17 cellular contexts compared by ENCODE assay signal in genomic region chr7:5143106-5143505, GRCh38. TPM values are rescaled to one million over a fixed set of nuclear protein-coding genes. Genes with fewer than 3 reads are reported as not detected.
A peak's percentile ranks its signal among the peaks of the same experiment; 100 is the strongest.
DNase-seq lines count a peak whose midpoint lies in the region; ATAC-seq and TF ChIP-seq lines count a peak whose summit lies in the region.
"Had no signal": no experiment of that assay in that cellular context is flagged by ENCODE, and none has a peak within 500 bp of the region (broad histone marks: within the 10 kb centered on the region; RNA-seq: fewer than 3 reads in every experiment).

No MANE protein-coding gene starts in this region.

- H3K27me3 ChIP-seq in CD8-positive, alpha-beta T cell (ENCODE audit: insufficient read depth, low read length) = no peaks in the 10 kb centered on the region
- H3K27me3 ChIP-seq in smooth muscle cell (ENCODE audit: low read depth) (no peaks in the 10 kb centered on the region), mesendoderm (ENCODE audit: insufficient read depth, low read length, poor library complexity) (no peaks in the 10 kb centered on the region)

- no peak overlapping the region for H2BK5ac ChIP-seq in mesendoderm (ENCODE audit: low read length)

- H2BK120ac ChIP-seq in mesendoderm (ENCODE audit: low read depth, low read length) = no peak overlapping the region

- H3K23ac ChIP-seq in mesendoderm (ENCODE audit: low read length) = no peak overlapping the region

- no peak overlapping the region for H2AK5ac ChIP-seq in mesendoderm (ENCODE audit: low read length)

- H3K56ac ChIP-seq in mesendoderm (ENCODE audit: low read length) = no peak overlapping the region

- no peak for TF ChIP-seq CTCF in CD8-positive, alpha-beta T cell (IDR thresholded peaks at IDR 0.05)
- no peak for TF ChIP-seq CTCF in smooth muscle cell (IDR thresholded peaks at IDR 0.05; ENCODE audit: borderline replicate concordance, insufficient read depth, poor library complexity, severe bottlenecking)

- no peak overlapping the region for H3K9ac ChIP-seq in smooth muscle cell (ENCODE audit: low read depth)
- H3K9ac ChIP-seq in mesendoderm (ENCODE audit: low read length) = no peak overlapping the region

- H3K79me2 ChIP-seq in smooth muscle cell (ENCODE audit: low read depth) (no peaks in the 10 kb centered on the region), mesendoderm (ENCODE audit: control insufficient read depth, insufficient read depth, low read length) (no peaks in the 10 kb centered on the region)

- no peaks in the 10 kb centered on the region for H3K36me3 ChIP-seq in CD8-positive, alpha-beta T cell (ENCODE audit: insufficient read depth, low read length)
- H3K36me3 ChIP-seq in smooth muscle cell (ENCODE audit: low read depth) (no peaks in the 10 kb centered on the region), mesendoderm (ENCODE audit: control insufficient read depth, insufficient read depth, low read length) (no peaks in the 10 kb centered on the region)
- H3K36me3 ChIP-seq: left lung, spleen had no signal

- ATAC-seq in CD8-positive, alpha-beta T cell = peak; percentile 68
- ATAC-seq in activated T-cell treated with anti-CD3 and anti-CD28 coated beads, Interleukin-2, amount 50 U/mL, for 72 hours (replicated peaks in 1 of 2) = peak; percentile 69 to 72
- ATAC-seq in naive B cell (ENCODE audit: low read depth in 2 of 2) (no peak), GM21723 (IDR thresholded peaks at IDR 0.05; ENCODE audit: unreplicated experiment) (no peak)
- ATAC-seq: WTC11 had no signal

- no peak overlapping the region for H2BK15ac ChIP-seq in mesendoderm (replicated peaks; ENCODE audit: low read depth)

- H3K4me3 Mint-ChIP-seq in CD8-positive, alpha-beta T cell = peak overlapping the region; percentile 72
- H3K4me3 Mint-ChIP-seq in T-helper 1 cell treated with Interleukin-12 subunit alpha and Interleukin-12 subunit beta and Interleukin-4 antibody, amounts not matched to agents 30 μg/mL and 1 μg/mL, for 36 hours = peak overlapping the region; percentile 27
- H3K4me3 Mint-ChIP-seq in activated T-cell treated with anti-CD3 and anti-CD28 coated beads, Interleukin-2, amount 50 U/mL, for 72 hours = peak overlapping the region; percentile 47 to 77
- peak overlapping the region in 2 of 8 donors; percentile 39 to 55 for H3K4me3 Mint-ChIP-seq in naive B cell
- H3K4me3 Mint-ChIP-seq: WTC11 had no signal

- no peaks in the 10 kb centered on the region for H3K79me1 ChIP-seq in mesendoderm (ENCODE audit: low read length)

- no peak overlapping the region for H3K18ac ChIP-seq in mesendoderm (ENCODE audit: low read length)

- POLR2A ChIA-PET in CD8-positive, alpha-beta T cell (lab: Charles Lee) = interaction anchor here (0.7 to 1.0 kb wide), 2 partner anchors 12 to 18 kb away, joined by 3 to 5 read pairs; no protein-coding TSS in a partner anchor

- H2AFZ ChIP-seq in smooth muscle cell (ENCODE audit: low read depth) = no peak overlapping the region

- peak overlapping the region; percentile 32 for H3K27ac ChIP-seq in CD8-positive, alpha-beta T cell (ENCODE audit: low read depth, low read length)
- H3K27ac ChIP-seq in smooth muscle cell (ENCODE audit: low read depth) = no peak overlapping the region
- no peak overlapping the region for H3K27ac ChIP-seq in mesendoderm (ENCODE audit: low read depth, low read length)
- H3K27ac ChIP-seq: left lung, spleen had no signal

- H3K4me1 Mint-ChIP-seq in CD8-positive, alpha-beta T cell (ENCODE audit: low read depth) = peaks cover 20% of the 10 kb centered on the region
- peaks cover 9% of the 10 kb centered on the region for H3K4me1 Mint-ChIP-seq in T-helper 1 cell treated with Interleukin-12 subunit alpha and Interleukin-12 subunit beta and Interleukin-4 antibody, amounts not matched to agents 30 μg/mL and 1 μg/mL, for 36 hours (ENCODE audit: low read depth)
- H3K4me1 Mint-ChIP-seq in activated T-cell treated with anti-CD3 and anti-CD28 coated beads, Interleukin-2, amount 50 U/mL, for 72 hours (ENCODE audit: low read depth) = peaks cover 16% of the 10 kb centered on the region
- H3K4me1 Mint-ChIP-seq in naive B cell = peaks cover 12 to 14% (median 13%) of the 10 kb centered on the region in 3 donors
- H3K4me1 Mint-ChIP-seq: WTC11 had no signal

- H3K4me3 ChIP-seq in CD8-positive, alpha-beta T cell (ENCODE audit: low read depth, low read length) = no peak overlapping the region
- H3K4me3 ChIP-seq in smooth muscle cell = no peak overlapping the region
- no peak overlapping the region for H3K4me3 ChIP-seq in mesendoderm (ENCODE audit: low read length)
- H3K4me3 ChIP-seq: left lung had no signal

- H3K36me3 Mint-ChIP-seq in CD8-positive, alpha-beta T cell = no peaks in the 10 kb centered on the region
- H3K36me3 Mint-ChIP-seq in T-helper 1 cell treated with Interleukin-12 subunit alpha and Interleukin-12 subunit beta and Interleukin-4 antibody, amounts not matched to agents 30 μg/mL and 1 μg/mL, for 36 hours (ENCODE audit: low read depth) = no peaks in the 10 kb centered on the region
- no peaks in the 10 kb centered on the region for H3K36me3 Mint-ChIP-seq in activated T-cell treated with anti-CD3 and anti-CD28 coated beads, Interleukin-2, amount 50 U/mL, for 72 hours (ENCODE audit: insufficient read depth in 2 of 2)
- H3K36me3 Mint-ChIP-seq in naive B cell = no peaks in the 10 kb centered on the region
- H3K36me3 Mint-ChIP-seq: stimulated activated naive B cell treated with anti-CD40 and anti-IgM and Interleukin-4, amounts not matched to agents 10 μg/mL and 1 μg/mL and 100 μg/mL, for 72 hours; WTC11 had no signal

- intact Hi-C loops in CD8-positive, alpha-beta T cell (cut with DNase I, micrococcal nuclease) = no loop called here

- H3K4ac ChIP-seq in mesendoderm (ENCODE audit: low read depth, low read length) = no peak overlapping the region

- H3K27ac Mint-ChIP-seq in CD8-positive, alpha-beta T cell = peak overlapping the region; percentile 87
- peak overlapping the region; percentile 21 for H3K27ac Mint-ChIP-seq in T-helper 1 cell treated with Interleukin-12 subunit alpha and Interleukin-12 subunit beta and Interleukin-4 antibody, amounts not matched to agents 30 μg/mL and 1 μg/mL, for 36 hours
- H3K27ac Mint-ChIP-seq in activated T-cell treated with anti-CD3 and anti-CD28 coated beads, Interleukin-2, amount 50 U/mL, for 72 hours = no peak overlapping the region
- peak overlapping the region in 4 of 6 donors; percentile 10 to 94 (median 50) for H3K27ac Mint-ChIP-seq in naive B cell
- H3K27ac Mint-ChIP-seq: WTC11 had no signal

- H3K27me3 Mint-ChIP-seq in CD8-positive, alpha-beta T cell (ENCODE audit: low read depth) = no peaks in the 10 kb centered on the region
- H3K27me3 Mint-ChIP-seq in T-helper 1 cell treated with Interleukin-12 subunit alpha and Interleukin-12 subunit beta and Interleukin-4 antibody, amounts not matched to agents 30 μg/mL and 1 μg/mL, for 36 hours (ENCODE audit: low read depth) = peaks cover 5% of the 10 kb centered on the region
- no peaks in the 10 kb centered on the region for H3K27me3 Mint-ChIP-seq in activated T-cell treated with anti-CD3 and anti-CD28 coated beads, Interleukin-2, amount 50 U/mL, for 72 hours (ENCODE audit: low read depth)
- H3K27me3 Mint-ChIP-seq in naive B cell = no peaks in the 10 kb centered on the region
- H3K27me3 Mint-ChIP-seq: B cell had no signal

- no peaks in the 10 kb centered on the region for H4K20me1 ChIP-seq in smooth muscle cell (ENCODE audit: low read depth)

- H3K9me3 Mint-ChIP-seq in CD8-positive, alpha-beta T cell = no peaks in the 10 kb centered on the region
- H3K9me3 Mint-ChIP-seq in T-helper 1 cell treated with Interleukin-12 subunit alpha and Interleukin-12 subunit beta and Interleukin-4 antibody, amounts not matched to agents 30 μg/mL and 1 μg/mL, for 36 hours = no peaks in the 10 kb centered on the region
- H3K9me3 Mint-ChIP-seq in activated T-cell treated with anti-CD3 and anti-CD28 coated beads, Interleukin-2, amount 50 U/mL, for 72 hours = no peaks in the 10 kb centered on the region
- H3K9me3 Mint-ChIP-seq in naive B cell = no peaks in the 10 kb centered on the region
- H3K9me3 Mint-ChIP-seq: stimulated activated naive B cell treated with anti-CD40 and anti-IgM and Interleukin-4, amounts not matched to agents 10 μg/mL and 1 μg/mL and 100 μg/mL, for 72 hours; WTC11 had no signal

- CTCF ChIA-PET in CD8-positive, alpha-beta T cell (lab: Charles Lee) = interaction anchor here (0.6 to 2.0 kb wide), 3 partner anchors 24 to 57 kb away, joined by 3 to 4 read pairs (median 3); no protein-coding TSS in a partner anchor

- no peaks in the 10 kb centered on the region for H3F3A ChIP-seq in smooth muscle cell (ENCODE audit: low read depth)

- H3K9me3 ChIP-seq in CD8-positive, alpha-beta T cell (ENCODE audit: low read length) = no peaks in the 10 kb centered on the region
- H3K9me3 ChIP-seq in smooth muscle cell (replicated peaks; ENCODE audit: low read depth) = no peaks in the 10 kb centered on the region
- H3K9me3 ChIP-seq: left lung, spleen had no signal

- WGBS in smooth muscle cell (ENCODE audit: low lambda C conversion rate) = 90% methylated on average over 10 of the region's 10 CpGs
- WGBS in mesendoderm (ENCODE audit: extremely low coverage, insufficient coverage, low lambda C conversion rate) = no CpG with 5 or more reads among the region's 10 CpGs

- no peak overlapping the region for H4K8ac ChIP-seq in mesendoderm (ENCODE audit: low read depth, low read length)

- peak in 6 of 7 experiments; percentile 6 to 73 (median 52) for DNase-seq in CD8-positive, alpha-beta T cell
- peak; percentile 27 to 55 for DNase-seq in activated T-cell treated with anti-CD3 and anti-CD28 coated beads, Interleukin-2, amount 50 U/mL, for 72 hours
- DNase-seq in naive B cell (no peak), MV-4-11 (lab: John Stamatoyannopoulos, UW) (no peak), smooth muscle cell (lab: John Stamatoyannopoulos, UW; ENCODE audit: unreplicated experiment) (no peak), mesendoderm (no peak)
- DNase-seq: glutamatergic neuron, left lung, NCI-H1436, NCI-H69, SHP77, spleen had no signal

- peaks cover 4% of the 10 kb centered on the region for H3K4me1 ChIP-seq in CD8-positive, alpha-beta T cell (ENCODE audit: insufficient read depth, low read length)
- H3K4me1 ChIP-seq in smooth muscle cell (ENCODE audit: low read depth) (no peaks in the 10 kb centered on the region), mesendoderm (ENCODE audit: control insufficient read depth, low read depth, low read length) (no peaks in the 10 kb centered on the region)
- H3K4me1 ChIP-seq: left lung had no signal

- H3K4me2 ChIP-seq in smooth muscle cell (no peak overlapping the region), mesendoderm (ENCODE audit: low read length) (no peak overlapping the region)

- no peak overlapping the region for H4K5ac ChIP-seq in mesendoderm (ENCODE audit: low read length)

RNA-seq across cellular contexts. Expression of gene WIPI2, which starts 46.9 kb away (rescaled TPM):
- total RNA-seq in CD8-positive, alpha-beta T cell = 100 to 1,000 TPM; 131 to 149 TPM
- 10 to 100 TPM; 67.7 to 69.8 TPM for total RNA-seq in activated T-cell treated with anti-CD3 and anti-CD28 coated beads, Interleukin-2, amount 50 U/mL, for 72 hours
- polyA plus RNA-seq in naive B cell (ENCODE audit: low read depth in 6 of 6) (100 to 1,000 TPM in 1 of 6 donors, 10 to 100 TPM in 5; 84.6 to 104 (median 99.7) TPM), smooth muscle cell (55.5 and 59.3 TPM in 2 replicates)
- 39.5 and 42.0 TPM in 2 replicates for total RNA-seq in smooth muscle cell
- polyA plus RNA-seq in mesendoderm (2013, experiment 1 of 2) = 75.8 TPM
- 79.9 TPM for polyA plus RNA-seq in mesendoderm (2013, experiment 2 of 2)

Comparison
In these comparisons a context has a peak if more than half of its experiments do, and no peak if none do; other contexts are left out.
1. ATAC-seq: peak in CD8-positive, alpha-beta T cell (single experiment) and activated T-cell treated with anti-CD3 and anti-CD28 coated beads, Interleukin-2, amount 50 U/mL, for 72 hours (2 of 2); none in naive B cell (0 of 2) and GM21723 (single experiment).
2. DNase-seq: peak in CD8-positive, alpha-beta T cell (6 of 7) and activated T-cell treated with anti-CD3 and anti-CD28 coated beads, Interleukin-2, amount 50 U/mL, for 72 hours (2 of 2); none in naive B cell (single experiment), MV-4-11 (single experiment), smooth muscle cell (single experiment) and mesendoderm (single experiment).